Comparison of ENCODE assay signal across 1 cellular context in the genomic region with DNA sequence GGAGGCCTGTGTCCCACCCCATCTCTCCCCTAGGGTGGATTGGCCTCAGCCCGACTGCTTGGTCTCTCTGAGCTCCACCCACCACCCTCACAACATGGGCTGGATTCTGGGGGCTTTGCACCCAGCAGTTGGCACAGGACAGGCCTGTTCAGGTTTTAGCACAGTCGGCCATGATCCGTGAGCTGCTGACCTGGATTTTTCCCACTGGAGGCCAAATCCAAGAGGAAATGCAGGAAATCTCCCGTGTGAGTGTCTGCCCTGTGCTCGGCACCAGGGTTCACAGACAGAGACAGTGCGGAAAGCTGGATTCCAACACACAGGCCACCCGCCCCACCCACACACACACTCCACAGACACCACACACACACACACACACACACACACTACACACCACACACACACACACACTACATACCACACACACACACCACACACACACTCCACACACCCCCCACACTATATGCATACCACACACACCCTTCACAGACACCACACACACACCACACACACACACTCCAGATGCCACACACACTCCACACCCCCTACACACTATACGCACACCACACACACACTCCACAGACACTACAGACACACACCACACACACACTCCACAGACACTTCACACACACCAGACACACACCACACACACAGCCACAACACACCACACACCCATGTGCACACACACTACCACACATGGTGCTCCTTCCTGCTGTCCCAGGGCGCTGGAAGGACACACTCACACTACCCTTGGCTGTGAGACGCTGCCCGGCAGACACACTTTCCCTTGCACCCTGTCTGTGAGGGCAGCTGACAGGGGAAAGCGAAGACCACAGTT.
A peak's percentile ranks its signal among the peaks of the same experiment; 100 is the strongest.
TF ChIP-seq lines count a peak whose summit lies in the region.

No MANE protein-coding gene starts in this region.

TF ChIP-seq in HepG2, 621 proteins besides CTCF, POLR2A, EP300 and RAD21:
- TF ChIP-seq, protein P1, sequence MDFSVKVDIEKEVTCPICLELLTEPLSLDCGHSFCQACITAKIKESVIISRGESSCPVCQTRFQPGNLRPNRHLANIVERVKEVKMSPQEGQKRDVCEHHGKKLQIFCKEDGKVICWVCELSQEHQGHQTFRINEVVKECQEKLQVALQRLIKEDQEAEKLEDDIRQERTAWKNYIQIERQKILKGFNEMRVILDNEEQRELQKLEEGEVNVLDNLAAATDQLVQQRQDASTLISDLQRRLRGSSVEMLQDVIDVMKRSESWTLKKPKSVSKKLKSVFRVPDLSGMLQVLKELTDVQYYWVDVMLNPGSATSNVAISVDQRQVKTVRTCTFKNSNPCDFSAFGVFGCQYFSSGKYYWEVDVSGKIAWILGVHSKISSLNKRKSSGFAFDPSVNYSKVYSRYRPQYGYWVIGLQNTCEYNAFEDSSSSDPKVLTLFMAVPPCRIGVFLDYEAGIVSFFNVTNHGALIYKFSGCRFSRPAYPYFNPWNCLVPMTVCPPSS (IDR thresholded peaks at IDR 0.05): 0 out of 2 replicates have a peak, but pooled peaks have one; percentile 46
- TF ChIP-seq, protein P2, sequence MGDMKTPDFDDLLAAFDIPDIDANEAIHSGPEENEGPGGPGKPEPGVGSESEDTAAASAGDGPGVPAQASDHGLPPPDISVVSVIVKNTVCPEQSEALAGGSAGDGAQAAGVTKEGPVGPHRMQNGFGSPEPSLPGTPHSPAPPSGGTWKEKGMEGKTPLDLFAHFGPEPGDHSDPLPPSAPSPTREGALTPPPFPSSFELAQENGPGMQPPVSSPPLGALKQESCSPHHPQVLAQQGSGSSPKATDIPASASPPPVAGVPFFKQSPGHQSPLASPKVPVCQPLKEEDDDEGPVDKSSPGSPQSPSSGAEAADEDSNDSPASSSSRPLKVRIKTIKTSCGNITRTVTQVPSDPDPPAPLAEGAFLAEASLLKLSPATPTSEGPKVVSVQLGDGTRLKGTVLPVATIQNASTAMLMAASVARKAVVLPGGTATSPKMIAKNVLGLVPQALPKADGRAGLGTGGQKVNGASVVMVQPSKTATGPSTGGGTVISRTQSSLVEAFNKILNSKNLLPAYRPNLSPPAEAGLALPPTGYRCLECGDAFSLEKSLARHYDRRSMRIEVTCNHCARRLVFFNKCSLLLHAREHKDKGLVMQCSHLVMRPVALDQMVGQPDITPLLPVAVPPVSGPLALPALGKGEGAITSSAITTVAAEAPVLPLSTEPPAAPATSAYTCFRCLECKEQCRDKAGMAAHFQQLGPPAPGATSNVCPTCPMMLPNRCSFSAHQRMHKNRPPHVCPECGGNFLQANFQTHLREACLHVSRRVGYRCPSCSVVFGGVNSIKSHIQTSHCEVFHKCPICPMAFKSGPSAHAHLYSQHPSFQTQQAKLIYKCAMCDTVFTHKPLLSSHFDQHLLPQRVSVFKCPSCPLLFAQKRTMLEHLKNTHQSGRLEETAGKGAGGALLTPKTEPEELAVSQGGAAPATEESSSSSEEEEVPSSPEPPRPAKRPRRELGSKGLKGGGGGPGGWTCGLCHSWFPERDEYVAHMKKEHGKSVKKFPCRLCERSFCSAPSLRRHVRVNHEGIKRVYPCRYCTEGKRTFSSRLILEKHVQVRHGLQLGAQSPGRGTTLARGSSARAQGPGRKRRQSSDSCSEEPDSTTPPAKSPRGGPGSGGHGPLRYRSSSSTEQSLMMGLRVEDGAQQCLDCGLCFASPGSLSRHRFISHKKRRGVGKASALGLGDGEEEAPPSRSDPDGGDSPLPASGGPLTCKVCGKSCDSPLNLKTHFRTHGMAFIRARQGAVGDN (CRISPR knock-in tag; IDR thresholded peaks at IDR 0.05): no peak
- no peak for TF ChIP-seq TOPORS (CRISPR knock-in tag; IDR thresholded peaks at IDR 0.05)
- no peak for TF ChIP-seq RBM39 (IDR thresholded peaks at IDR 0.05; ENCODE audit: low read depth, low read length, poor library complexity, severe bottlenecking)
- TF ChIP-seq, protein P3, sequence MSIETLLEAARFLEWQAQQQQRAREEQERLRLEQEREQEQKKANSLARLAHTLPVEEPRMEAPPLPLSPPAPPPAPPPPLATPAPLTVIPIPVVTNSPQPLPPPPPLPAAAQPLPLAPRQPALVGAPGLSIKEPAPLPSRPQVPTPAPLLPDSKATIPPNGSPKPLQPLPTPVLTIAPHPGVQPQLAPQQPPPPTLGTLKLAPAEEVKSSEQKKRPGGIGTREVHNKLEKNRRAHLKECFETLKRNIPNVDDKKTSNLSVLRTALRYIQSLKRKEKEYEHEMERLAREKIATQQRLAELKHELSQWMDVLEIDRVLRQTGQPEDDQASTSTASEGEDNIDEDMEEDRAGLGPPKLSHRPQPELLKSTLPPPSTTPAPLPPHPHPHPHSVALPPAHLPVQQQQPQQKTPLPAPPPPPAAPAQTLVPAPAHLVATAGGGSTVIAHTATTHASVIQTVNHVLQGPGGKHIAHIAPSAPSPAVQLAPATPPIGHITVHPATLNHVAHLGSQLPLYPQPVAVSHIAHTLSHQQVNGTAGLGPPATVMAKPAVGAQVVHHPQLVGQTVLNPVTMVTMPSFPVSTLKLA (IDR thresholded peaks at IDR 0.05): peak; percentile 71
- TF ChIP-seq ARNTL (CRISPR knock-in tag; IDR thresholded peaks at IDR 0.05): no peak
- no peak for TF ChIP-seq SMAD9 (CRISPR knock-in tag; IDR thresholded peaks at IDR 0.05)
- TF ChIP-seq, protein P4, sequence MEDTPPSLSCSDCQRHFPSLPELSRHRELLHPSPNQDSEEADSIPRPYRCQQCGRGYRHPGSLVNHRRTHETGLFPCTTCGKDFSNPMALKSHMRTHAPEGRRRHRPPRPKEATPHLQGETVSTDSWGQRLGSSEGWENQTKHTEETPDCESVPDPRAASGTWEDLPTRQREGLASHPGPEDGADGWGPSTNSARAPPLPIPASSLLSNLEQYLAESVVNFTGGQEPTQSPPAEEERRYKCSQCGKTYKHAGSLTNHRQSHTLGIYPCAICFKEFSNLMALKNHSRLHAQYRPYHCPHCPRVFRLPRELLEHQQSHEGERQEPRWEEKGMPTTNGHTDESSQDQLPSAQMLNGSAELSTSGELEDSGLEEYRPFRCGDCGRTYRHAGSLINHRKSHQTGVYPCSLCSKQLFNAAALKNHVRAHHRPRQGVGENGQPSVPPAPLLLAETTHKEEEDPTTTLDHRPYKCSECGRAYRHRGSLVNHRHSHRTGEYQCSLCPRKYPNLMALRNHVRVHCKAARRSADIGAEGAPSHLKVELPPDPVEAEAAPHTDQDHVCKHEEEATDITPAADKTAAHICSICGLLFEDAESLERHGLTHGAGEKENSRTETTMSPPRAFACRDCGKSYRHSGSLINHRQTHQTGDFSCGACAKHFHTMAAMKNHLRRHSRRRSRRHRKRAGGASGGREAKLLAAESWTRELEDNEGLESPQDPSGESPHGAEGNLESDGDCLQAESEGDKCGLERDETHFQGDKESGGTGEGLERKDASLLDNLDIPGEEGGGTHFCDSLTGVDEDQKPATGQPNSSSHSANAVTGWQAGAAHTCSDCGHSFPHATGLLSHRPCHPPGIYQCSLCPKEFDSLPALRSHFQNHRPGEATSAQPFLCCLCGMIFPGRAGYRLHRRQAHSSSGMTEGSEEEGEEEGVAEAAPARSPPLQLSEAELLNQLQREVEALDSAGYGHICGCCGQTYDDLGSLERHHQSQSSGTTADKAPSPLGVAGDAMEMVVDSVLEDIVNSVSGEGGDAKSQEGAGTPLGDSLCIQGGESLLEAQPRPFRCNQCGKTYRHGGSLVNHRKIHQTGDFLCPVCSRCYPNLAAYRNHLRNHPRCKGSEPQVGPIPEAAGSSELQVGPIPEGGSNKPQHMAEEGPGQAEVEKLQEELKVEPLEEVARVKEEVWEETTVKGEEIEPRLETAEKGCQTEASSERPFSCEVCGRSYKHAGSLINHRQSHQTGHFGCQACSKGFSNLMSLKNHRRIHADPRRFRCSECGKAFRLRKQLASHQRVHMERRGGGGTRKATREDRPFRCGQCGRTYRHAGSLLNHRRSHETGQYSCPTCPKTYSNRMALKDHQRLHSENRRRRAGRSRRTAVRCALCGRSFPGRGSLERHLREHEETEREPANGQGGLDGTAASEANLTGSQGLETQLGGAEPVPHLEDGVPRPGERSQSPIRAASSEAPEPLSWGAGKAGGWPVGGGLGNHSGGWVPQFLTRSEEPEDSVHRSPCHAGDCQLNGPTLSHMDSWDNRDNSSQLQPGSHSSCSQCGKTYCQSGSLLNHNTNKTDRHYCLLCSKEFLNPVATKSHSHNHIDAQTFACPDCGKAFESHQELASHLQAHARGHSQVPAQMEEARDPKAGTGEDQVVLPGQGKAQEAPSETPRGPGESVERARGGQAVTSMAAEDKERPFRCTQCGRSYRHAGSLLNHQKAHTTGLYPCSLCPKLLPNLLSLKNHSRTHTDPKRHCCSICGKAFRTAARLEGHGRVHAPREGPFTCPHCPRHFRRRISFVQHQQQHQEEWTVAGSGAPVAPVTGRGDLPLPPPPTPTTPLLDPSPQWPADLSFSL (CRISPR knock-in tag; IDR thresholded peaks at IDR 0.05): peak; percentile 76
- TF ChIP-seq, protein P5, sequence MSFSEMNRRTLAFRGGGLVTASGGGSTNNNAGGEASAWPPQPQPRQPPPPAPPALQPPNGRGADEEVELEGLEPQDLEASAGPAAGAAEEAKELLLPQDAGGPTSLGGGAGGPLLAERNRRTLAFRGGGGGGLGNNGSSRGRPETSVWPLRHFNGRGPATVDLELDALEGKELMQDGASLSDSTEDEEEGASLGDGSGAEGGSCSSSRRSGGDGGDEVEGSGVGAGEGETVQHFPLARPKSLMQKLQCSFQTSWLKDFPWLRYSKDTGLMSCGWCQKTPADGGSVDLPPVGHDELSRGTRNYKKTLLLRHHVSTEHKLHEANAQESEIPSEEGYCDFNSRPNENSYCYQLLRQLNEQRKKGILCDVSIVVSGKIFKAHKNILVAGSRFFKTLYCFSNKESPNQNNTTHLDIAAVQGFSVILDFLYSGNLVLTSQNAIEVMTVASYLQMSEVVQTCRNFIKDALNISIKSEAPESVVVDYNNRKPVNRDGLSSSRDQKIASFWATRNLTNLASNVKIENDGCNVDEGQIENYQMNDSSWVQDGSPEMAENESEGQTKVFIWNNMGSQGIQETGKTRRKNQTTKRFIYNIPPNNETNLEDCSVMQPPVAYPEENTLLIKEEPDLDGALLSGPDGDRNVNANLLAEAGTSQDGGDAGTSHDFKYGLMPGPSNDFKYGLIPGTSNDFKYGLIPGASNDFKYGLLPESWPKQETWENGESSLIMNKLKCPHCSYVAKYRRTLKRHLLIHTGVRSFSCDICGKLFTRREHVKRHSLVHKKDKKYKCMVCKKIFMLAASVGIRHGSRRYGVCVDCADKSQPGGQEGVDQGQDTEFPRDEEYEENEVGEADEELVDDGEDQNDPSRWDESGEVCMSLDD (CRISPR knock-in tag; IDR thresholded peaks at IDR 0.05; ENCODE audit: borderline replicate concordance): no peak
- TF ChIP-seq SNRNP70 (IDR thresholded peaks at IDR 0.05; ENCODE audit: low read depth, low read length): no peak
- TF ChIP-seq MED8 (CRISPR knock-in tag; IDR thresholded peaks at IDR 0.05; ENCODE audit: insufficient replicate concordance): no peak
